ENCODE assay signal across 35 cellular contexts in genomic region chr7:90201500-90201899, GRCh38. TPM values are rescaled to one million over a fixed set of nuclear protein-coding genes. Genes with fewer than 3 reads are reported as not detected.
"Had no signal": no experiment of that assay in that cellular context is flagged by ENCODE, and none has a peak within 500 bp of the region (broad histone marks: within the 10 kb centered on the region; RNA-seq: fewer than 3 reads in every experiment).

No MANE protein-coding gene starts in this region.

- H3K9me3 ChIP-seq: adrenal gland, body of pancreas, esophagus squamous epithelium, gastroesophageal sphincter, heart right ventricle had no signal

- H3K4me3 ChIP-seq: adrenal gland, body of pancreas, esophagus squamous epithelium, gastroesophageal sphincter, heart right ventricle had no signal

- H3K36me3 Mint-ChIP-seq: activated CD4-positive, alpha-beta memory T cell treated with anti-CD3 and anti-CD28 coated beads for 36 hours; activated CD8-positive, alpha-beta memory T cell treated with anti-CD3 and anti-CD28 coated beads, Interleukin-2, amount 10 ng/mL, durations not matched to agents 7 days and 5 days; activated naive CD4-positive, alpha-beta T cell treated with anti-CD3 and anti-CD28 coated beads, Interleukin-2, amount 50 U/mL, for 24 hours; activated naive CD8-positive, alpha-beta T cell treated with anti-CD3 and anti-CD28 coated beads for 36 hours had no signal

- H3K9me3 Mint-ChIP-seq: activated CD4-positive, alpha-beta T cell treated with anti-CD3 and anti-CD28 coated beads, Interleukin-2, amount 10 ng/mL, durations not matched to agents 24 days and 14 days; activated naive CD4-positive, alpha-beta T cell treated with anti-CD3 and anti-CD28 coated beads for 36 hours; activated naive CD8-positive, alpha-beta T cell treated with anti-CD3 and anti-CD28 coated beads, Interleukin-2, amount 50 U/mL, for 24 hours; activated T-helper 1 cell treated with anti-CD3 and anti-CD28 coated beads, Interleukin-12 subunit alpha, Interleukin-12 subunit beta, Interleukin-2, Interleukin-4 antibody, amounts not matched to agents 30 ng/mL and 10 ng/mL and 1 ng/mL, durations not matched to agents 14 hours and 24 hours and 36 hours; activated T-helper 2 cell treated with anti-CD3 and anti-CD28 coated beads, Interferon-gamma antibody, Interleukin-2, Interleukin-4, amounts not matched to agents 10 μg/mL and 5 μg/mL and 100 μg/mL, durations not matched to agents 14 hours and 24 hours and 36 hours; T-helper 2 cell treated with Interferon-gamma antibody and Interleukin-4, amounts not matched to agents 5 μg/mL and 100 μg/mL, for 36 hours had no signal

- ATAC-seq: activated CD4-positive, alpha-beta T cell treated with anti-CD3 and anti-CD28 coated beads for 36 hours; activated CD8-positive, alpha-beta memory T cell treated with anti-CD3 and anti-CD28 coated beads, Interleukin-2, amount 10 ng/mL, durations not matched to agents 7 days and 5 days; activated CD8-positive, alpha-beta T cell treated with anti-CD3 and anti-CD28 coated beads, Interleukin-2, amount 10 ng/mL, durations not matched to agents 7 days and 5 days; activated naive CD8-positive, alpha-beta T cell treated with anti-CD3 and anti-CD28 coated beads, Interleukin-2, amount 50 U/mL, for 24 hours; body of pancreas; effector memory CD8-positive, alpha-beta T cell; gastroesophageal sphincter; heart right ventricle; T-helper 17 cell had no signal

- H3K36me3 ChIP-seq: adrenal gland, esophagus squamous epithelium, gastroesophageal sphincter, heart right ventricle had no signal

- H3K27ac ChIP-seq: adrenal gland, body of pancreas, epithelial cell of prostate, esophagus squamous epithelium, gastroesophageal sphincter, heart right ventricle had no signal

- H3K27ac Mint-ChIP-seq: activated CD4-positive, alpha-beta memory T cell treated with anti-CD3 and anti-CD28 coated beads for 36 hours; activated CD4-positive, alpha-beta T cell treated with anti-CD3 and anti-CD28 coated beads for 36 hours; activated CD4-positive, alpha-beta T cell treated with anti-CD3 and anti-CD28 coated beads, Interleukin-2, amount 10 ng/mL, durations not matched to agents 24 days and 14 days; activated CD8-positive, alpha-beta memory T cell treated with anti-CD3 and anti-CD28 coated beads, Interleukin-2, amount 10 ng/mL, durations not matched to agents 7 days and 5 days; activated CD8-positive, alpha-beta T cell treated with anti-CD3 and anti-CD28 coated beads, Interleukin-2, amount 10 ng/mL, durations not matched to agents 7 days and 5 days; activated naive CD4-positive, alpha-beta T cell treated with anti-CD3 and anti-CD28 coated beads for 36 hours; activated naive CD4-positive, alpha-beta T cell treated with anti-CD3 and anti-CD28 coated beads, Interleukin-2, amount 50 U/mL, for 24 hours; activated naive CD8-positive, alpha-beta T cell treated with anti-CD3 and anti-CD28 coated beads for 36 hours; activated naive CD8-positive, alpha-beta T cell treated with anti-CD3 and anti-CD28 coated beads, Interleukin-2, amount 50 U/mL, for 24 hours; activated T-helper 1 cell treated with anti-CD3 and anti-CD28 coated beads, Interleukin-12 subunit alpha, Interleukin-12 subunit beta, Interleukin-2, Interleukin-4 antibody, amounts not matched to agents 30 ng/mL and 10 ng/mL and 1 ng/mL, durations not matched to agents 14 hours and 24 hours and 36 hours; activated T-helper 2 cell treated with anti-CD3 and anti-CD28 coated beads, Interferon-gamma antibody, Interleukin-2, Interleukin-4, amounts not matched to agents 10 μg/mL and 5 μg/mL and 100 μg/mL, durations not matched to agents 14 hours and 24 hours and 36 hours; effector memory CD8-positive, alpha-beta T cell; T-helper 17 cell; T-helper 2 cell treated with Interferon-gamma antibody and Interleukin-4, amounts not matched to agents 5 μg/mL and 100 μg/mL, for 36 hours had no signal

- H3K4me1 Mint-ChIP-seq: activated CD4-positive, alpha-beta T cell treated with anti-CD3 and anti-CD28 coated beads for 36 hours; activated CD4-positive, alpha-beta T cell treated with anti-CD3 and anti-CD28 coated beads, Interleukin-2, amount 10 ng/mL, durations not matched to agents 24 days and 14 days; activated CD8-positive, alpha-beta memory T cell treated with anti-CD3 and anti-CD28 coated beads, Interleukin-2, amount 10 ng/mL, durations not matched to agents 7 days and 5 days; activated naive CD4-positive, alpha-beta T cell treated with anti-CD3 and anti-CD28 coated beads, Interleukin-2, amount 50 U/mL, for 24 hours; activated naive CD8-positive, alpha-beta T cell treated with anti-CD3 and anti-CD28 coated beads for 36 hours; activated naive CD8-positive, alpha-beta T cell treated with anti-CD3 and anti-CD28 coated beads, Interleukin-2, amount 50 U/mL, for 24 hours; T-helper 17 cell had no signal

- H3K27me3 Mint-ChIP-seq: activated CD4-positive, alpha-beta memory T cell treated with anti-CD3 and anti-CD28 coated beads for 36 hours; activated CD4-positive, alpha-beta T cell treated with anti-CD3 and anti-CD28 coated beads for 36 hours; effector memory CD8-positive, alpha-beta T cell; T-helper 17 cell had no signal

- DNase-seq: activated CD4-positive, alpha-beta memory T cell treated with anti-CD3 and anti-CD28 coated beads for 36 hours; activated CD4-positive, alpha-beta T cell treated with anti-CD3 and anti-CD28 coated beads for 36 hours; activated CD4-positive, alpha-beta T cell treated with anti-CD3 and anti-CD28 coated beads, Interleukin-2, amount 10 ng/mL, durations not matched to agents 24 days and 14 days; activated CD4-positive, CD25-positive, alpha-beta regulatory T cell; activated CD4-positive, CD25-positive, alpha-beta regulatory T cell treated with anti-CD3 and anti-CD28 coated beads, Interleukin-2, amount 50 U/mL, for 72 hours; activated CD8-positive, alpha-beta memory T cell treated with anti-CD3 and anti-CD28 coated beads, Interleukin-2, amount 10 ng/mL, durations not matched to agents 7 days and 5 days; activated CD8-positive, alpha-beta memory T cell treated with anti-CD3 and anti-CD28 coated beads, Interleukin-2, amount 50 U/mL, for 4 hours; activated CD8-positive, alpha-beta T cell treated with anti-CD3 and anti-CD28 coated beads, Interleukin-2, amount 10 ng/mL, durations not matched to agents 7 days and 5 days; activated effector memory CD4-positive, alpha-beta T cell treated with anti-CD3 and anti-CD28 coated beads, Interleukin-2, amount 50 U/mL, for 16 hours; activated naive CD4-positive, alpha-beta T cell treated with anti-CD3 and anti-CD28 coated beads for 36 hours; activated naive CD8-positive, alpha-beta T cell treated with anti-CD3 and anti-CD28 coated beads for 36 hours; activated naive CD8-positive, alpha-beta T cell treated with anti-CD3 and anti-CD28 coated beads, Interleukin-2, amount 50 U/mL, for 24 hours; activated T-cell treated with anti-CD3 and anti-CD28 coated beads, Interleukin-2, amount 50 U/mL, for 1 hour; activated T-cell treated with anti-CD3 and anti-CD28 coated beads, Interleukin-2, amount 50 U/mL, for 48 hours; adrenal gland; amygdala; aorta; body of pancreas; caudate nucleus; cortex of kidney; dermis blood vessel endothelial cell; effector CD4-positive, alpha-beta T cell; effector memory CD8-positive, alpha-beta T cell; esophagus squamous epithelium; foreskin melanocyte; heart right ventricle; T-helper 17 cell; T1000 had no signal

- H3K4me1 ChIP-seq: adrenal gland, body of pancreas, esophagus squamous epithelium, gastroesophageal sphincter, heart right ventricle had no signal

- H3K27me3 ChIP-seq: adrenal gland, body of pancreas, esophagus squamous epithelium, gastroesophageal sphincter, heart right ventricle had no signal

- H3K4me3 Mint-ChIP-seq: activated CD4-positive, alpha-beta memory T cell treated with anti-CD3 and anti-CD28 coated beads for 36 hours; activated CD4-positive, alpha-beta T cell treated with anti-CD3 and anti-CD28 coated beads for 36 hours; activated CD4-positive, alpha-beta T cell treated with anti-CD3 and anti-CD28 coated beads, Interleukin-2, amount 10 ng/mL, durations not matched to agents 24 days and 14 days; activated CD8-positive, alpha-beta memory T cell treated with anti-CD3 and anti-CD28 coated beads, Interleukin-2, amount 10 ng/mL, durations not matched to agents 7 days and 5 days; activated CD8-positive, alpha-beta T cell treated with anti-CD3 and anti-CD28 coated beads, Interleukin-2, amount 10 ng/mL, durations not matched to agents 7 days and 5 days; activated naive CD4-positive, alpha-beta T cell treated with anti-CD3 and anti-CD28 coated beads for 36 hours; activated naive CD4-positive, alpha-beta T cell treated with anti-CD3 and anti-CD28 coated beads, Interleukin-2, amount 50 U/mL, for 24 hours; activated naive CD8-positive, alpha-beta T cell treated with anti-CD3 and anti-CD28 coated beads for 36 hours; activated naive CD8-positive, alpha-beta T cell treated with anti-CD3 and anti-CD28 coated beads, Interleukin-2, amount 50 U/mL, for 24 hours; activated T-helper 1 cell treated with anti-CD3 and anti-CD28 coated beads, Interleukin-12 subunit alpha, Interleukin-12 subunit beta, Interleukin-2, Interleukin-4 antibody, amounts not matched to agents 30 ng/mL and 10 ng/mL and 1 ng/mL, durations not matched to agents 14 hours and 24 hours and 36 hours; effector memory CD8-positive, alpha-beta T cell; T-helper 17 cell; T-helper 2 cell treated with Interferon-gamma antibody and Interleukin-4, amounts not matched to agents 5 μg/mL and 100 μg/mL, for 36 hours had no signal

RNA-seq across cellular contexts. Expression of gene STEAP2, which starts 10.0 kb away (rescaled TPM):
- total RNA-seq: activated CD4-positive, alpha-beta memory T cell treated with anti-CD3 and anti-CD28 coated beads for 36 hours; activated CD4-positive, alpha-beta T cell treated with anti-CD3 and anti-CD28 coated beads for 36 hours; activated CD4-positive, alpha-beta T cell treated with anti-CD3 and anti-CD28 coated beads, Interleukin-2, amount 10 ng/mL, durations not matched to agents 24 days and 14 days; activated CD8-positive, alpha-beta memory T cell treated with anti-CD3 and anti-CD28 coated beads for 36 hours; activated CD8-positive, alpha-beta memory T cell treated with anti-CD3 and anti-CD28 coated beads, Interleukin-2, amount 10 ng/mL, durations not matched to agents 7 days and 5 days; activated CD8-positive, alpha-beta T cell treated with anti-CD3 and anti-CD28 coated beads, Interleukin-2, amount 10 ng/mL, durations not matched to agents 7 days and 5 days; activated naive CD4-positive, alpha-beta T cell treated with anti-CD3 and anti-CD28 coated beads for 36 hours; activated naive CD8-positive, alpha-beta T cell treated with anti-CD3 and anti-CD28 coated beads for 36 hours; activated T-helper 1 cell treated with anti-CD3 and anti-CD28 coated beads, Interleukin-12 subunit alpha, Interleukin-12 subunit beta, Interleukin-2, Interleukin-4 antibody, amounts not matched to agents 30 ng/mL and 10 ng/mL and 1 ng/mL, durations not matched to agents 14 hours and 24 hours and 36 hours; activated T-helper 2 cell treated with anti-CD3 and anti-CD28 coated beads, Interferon-gamma antibody, Interleukin-2, Interleukin-4, amounts not matched to agents 10 μg/mL and 5 μg/mL and 100 μg/mL, durations not matched to agents 14 hours and 24 hours and 36 hours; T-helper 17 cell had no signal

RNA-seq across cellular contexts. Expression of gene CFAP69, which starts 43.5 kb away (rescaled TPM):
- total RNA-seq: activated CD4-positive, alpha-beta T cell treated with anti-CD3 and anti-CD28 coated beads, Interleukin-2, amount 10 ng/mL, durations not matched to agents 24 days and 14 days; activated T-helper 1 cell treated with anti-CD3 and anti-CD28 coated beads, Interleukin-12 subunit alpha, Interleukin-12 subunit beta, Interleukin-2, Interleukin-4 antibody, amounts not matched to agents 30 ng/mL and 10 ng/mL and 1 ng/mL, durations not matched to agents 14 hours and 24 hours and 36 hours had no signal

RNA-seq across cellular contexts. Expression of gene STEAP1, which starts 47.2 kb away (rescaled TPM):
- total RNA-seq: activated CD8-positive, alpha-beta T cell treated with anti-CD3 and anti-CD28 coated beads, Interleukin-2, amount 10 ng/mL, durations not matched to agents 7 days and 5 days; T-helper 17 cell had no signal
